29 cellular contexts compared by ENCODE assay signal in genomic region chr7:11795231-11795630, GRCh38. TPM values are rescaled to one million over a fixed set of nuclear protein-coding genes. Genes with fewer than 3 reads are reported as not detected.
"Had no signal": no experiment of that assay in that cellular context is flagged by ENCODE, and none has a peak within 500 bp of the region (broad histone marks: within the 10 kb centered on the region; RNA-seq: fewer than 3 reads in every experiment).

No MANE protein-coding gene starts in this region.

- H3K9me3 Mint-ChIP-seq: dendritic cell treated with granulocyte-macrophage colony-stimulating factor and Interleukin-4, amounts not matched to agents 40 ng/mL and 50 ng/mL, for 4 days; endodermal cell had no signal

- H3K79me2 ChIP-seq: hepatocyte had no signal

- H3K27ac Mint-ChIP-seq: dendritic cell treated with granulocyte-macrophage colony-stimulating factor and Interleukin-4, amounts not matched to agents 40 ng/mL and 50 ng/mL, for 4 days; effector memory CD8-positive, alpha-beta T cell; endodermal cell had no signal

- H3K4me3 ChIP-seq: colonic mucosa, coronary artery, dorsolateral prefrontal cortex, esophagus muscularis mucosa, esophagus squamous epithelium, gastrocnemius medialis, gastroesophageal sphincter, heart left ventricle, heart right ventricle, hepatocyte had no signal

- H3K27me3 ChIP-seq: colonic mucosa, dorsolateral prefrontal cortex, esophagus muscularis mucosa, esophagus squamous epithelium, foreskin keratinocyte, gastrocnemius medialis, gastroesophageal sphincter, heart left ventricle, heart right ventricle, hepatocyte had no signal

- H3K27me3 Mint-ChIP-seq: dendritic cell treated with granulocyte-macrophage colony-stimulating factor and Interleukin-4, amounts not matched to agents 40 ng/mL and 50 ng/mL, for 4 days; effector memory CD8-positive, alpha-beta T cell had no signal

- H3K4me1 Mint-ChIP-seq: endodermal cell had no signal

- H2AFZ ChIP-seq: hepatocyte had no signal

- H3K4me3 Mint-ChIP-seq: dendritic cell treated with granulocyte-macrophage colony-stimulating factor and Interleukin-4, amounts not matched to agents 40 ng/mL and 50 ng/mL, for 4 days; effector memory CD8-positive, alpha-beta T cell; endodermal cell had no signal

- H3K9me3 ChIP-seq: colonic mucosa, esophagus muscularis mucosa, esophagus squamous epithelium, gastrocnemius medialis, gastroesophageal sphincter, heart left ventricle had no signal

- DNase-seq: colonic mucosa; cortex of kidney; dermis blood vessel endothelial cell; dorsolateral prefrontal cortex; effector CD4-positive, alpha-beta T cell; effector CD8-positive, alpha-beta T cell; effector memory CD4-positive, alpha-beta T cell; effector memory CD8-positive, alpha-beta T cell; endodermal cell; erythroblast; esophagus squamous epithelium; foreskin fibroblast; foreskin keratinocyte; foreskin melanocyte; gastrocnemius medialis; glutamatergic neuron; head of caudate nucleus; heart left ventricle; heart right ventricle had no signal

- H3K27ac ChIP-seq: colonic mucosa, coronary artery, dorsolateral prefrontal cortex, epithelial cell of prostate, esophagus muscularis mucosa, esophagus squamous epithelium, foreskin keratinocyte, gastrocnemius medialis, gastroesophageal sphincter, heart left ventricle, heart right ventricle, hepatocyte had no signal

- H3K36me3 ChIP-seq: colonic mucosa, esophagus muscularis mucosa, esophagus squamous epithelium, gastrocnemius medialis, gastroesophageal sphincter, heart left ventricle, heart right ventricle had no signal

- H3K4me1 ChIP-seq: colonic mucosa, esophagus muscularis mucosa, esophagus squamous epithelium, foreskin keratinocyte, gastrocnemius medialis, gastroesophageal sphincter, heart left ventricle, heart right ventricle had no signal

- FAIRE-seq: endometrium, endothelial cell of umbilical vein, frontal cortex had no signal

- ATAC-seq: effector memory CD8-positive, alpha-beta T cell; esophagus mucosa; foreskin keratinocyte; gastrocnemius medialis; gastroesophageal sphincter; heart left ventricle; heart right ventricle had no signal

- H3K4me2 ChIP-seq: hepatocyte had no signal

RNA-seq across cellular contexts. Expression of gene THSD7A, which starts 36.8 kb away (rescaled TPM):
- total RNA-seq: foreskin keratinocyte had no signal
- polyA plus RNA-seq: foreskin keratinocyte had no signal
